8 cellular contexts compared by ENCODE assay signal in the genomic region with DNA sequence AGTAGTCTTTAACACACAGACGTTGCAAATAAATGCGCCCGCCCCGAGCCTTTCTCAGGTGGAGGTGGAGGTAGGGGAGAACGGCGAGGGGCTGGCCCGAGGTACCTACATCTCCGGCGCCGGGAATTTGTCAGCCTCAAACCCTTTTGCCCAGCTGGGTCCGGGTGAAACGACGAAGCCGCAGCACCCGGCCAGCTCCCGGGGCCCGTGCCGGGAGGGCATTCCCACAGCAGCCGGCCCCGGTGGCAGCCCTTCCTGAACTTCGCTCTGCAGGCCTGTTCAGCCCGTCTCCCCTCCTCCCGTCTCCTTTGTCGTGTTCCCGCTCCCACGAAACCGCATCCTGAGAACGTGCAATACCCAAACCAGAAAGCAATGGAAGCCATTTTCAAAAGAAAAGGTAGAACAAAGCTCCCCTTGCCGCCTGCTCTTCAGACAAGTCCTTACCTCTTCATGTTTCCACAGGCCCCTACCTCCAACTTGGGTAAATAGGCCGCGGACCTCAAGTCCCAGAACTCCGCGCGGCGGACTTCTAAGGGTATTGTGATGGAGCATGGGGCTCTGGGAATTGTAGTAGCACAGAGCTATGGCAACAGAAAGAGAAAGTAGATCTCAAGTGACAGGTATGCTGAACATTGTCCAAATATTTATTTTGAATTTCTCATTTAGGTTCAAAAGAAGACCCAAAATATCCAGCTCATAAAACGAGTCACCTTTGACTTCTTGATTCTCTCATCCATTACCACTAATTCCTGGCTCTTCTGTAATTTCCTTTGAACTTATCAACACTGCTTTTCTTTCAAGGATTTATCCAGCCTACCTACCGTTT. TPM values are rescaled to one million over a fixed set of nuclear protein-coding genes. Genes with fewer than 3 reads are reported as not detected.
A peak's percentile ranks its signal among the peaks of the same experiment; 100 is the strongest.
DNase-seq lines count a peak whose midpoint lies in the region; ATAC-seq, FAIRE-seq and TF ChIP-seq lines count a peak whose summit lies in the region.

A gene (minus strand): TSS at position 501 of the 826 bp plus-strand sequence. CDS start 49 bp downstream, at position 452.

- no peaks in the 10 kb centered on the region for H3K9me3 ChIP-seq in keratinocyte (ENCODE audit: control insufficient read depth, low read depth, low read length)

- peak within 1 kb of the TSS; percentile 74 for H2AFZ ChIP-seq in keratinocyte (ENCODE audit: control insufficient read depth, low read length)

- H3K36me3 ChIP-seq in keratinocyte (ENCODE audit: control insufficient read depth in 2 of 2, extremely low read depth in 1 of 2, insufficient read depth in 2 of 2, low read length in 2 of 2) = peaks cover 0 to 1% of the 10 kb centered on the region in 2 experiments

- H3K27me3 ChIP-seq in keratinocyte (ENCODE audit: control insufficient read depth, extremely low read depth, insufficient read depth, low read length) = peaks cover 3% of the 10 kb centered on the region

- peaks cover 13% of the 10 kb centered on the region for H3K79me2 ChIP-seq in keratinocyte (ENCODE audit: control insufficient read depth, insufficient read depth, low read length)

- peak within 1 kb of the TSS; percentile 68 for H3K27ac ChIP-seq in keratinocyte (ENCODE audit: control insufficient read depth, insufficient read depth, low read length)

- FAIRE-seq in keratinocyte (lab: Jason Lieb, UNC) = no peak

- no peaks in the 10 kb centered on the region for H4K20me1 ChIP-seq in keratinocyte (ENCODE audit: control insufficient read depth, extremely low read depth, insufficient read depth, low read length)

- H3K9me1 ChIP-seq in keratinocyte (ENCODE audit: control insufficient read depth, extremely low read depth, insufficient read depth, low read length) = no peaks in the 10 kb centered on the region

- H3K4me3 ChIP-seq in keratinocyte (ENCODE audit: control insufficient read depth in 2 of 3, extremely low read depth in 1 of 3, insufficient read depth in 2 of 3, low read depth in 1 of 3, low read length in 3 of 3) = peak within 1 kb of the TSS; percentile 60 to 67 (median 60)

- no peak for TF ChIP-seq CTCF in keratinocyte (optimal IDR thresholded peaks at IDR 0.05 in 1 of 3, IDR thresholded peaks at IDR 0.05 in 1 of 3, conservative IDR thresholded peaks at IDR 0.05 in 1 of 3; ENCODE audit: extremely low read depth in 1 of 3, insufficient read depth in 2 of 3, low read length in 3 of 3)

- ATAC-seq in GM19023 (IDR thresholded peaks at IDR 0.05; ENCODE audit: unreplicated experiment) = peak; percentile 100
- peak; percentile 100 for ATAC-seq in HG03280 (IDR thresholded peaks at IDR 0.05; ENCODE audit: unreplicated experiment)

- dilution Hi-C loops in keratinocyte (cut with MboI; ENCODE audit: extremely low pct_ligation_motif_present, low sequenced_read_pairs) = no loop called here

- peak within 1 kb of the TSS; percentile 76 for H3K9ac ChIP-seq in keratinocyte (ENCODE audit: control insufficient read depth, extremely low read depth, insufficient read depth, low read length)

- DNase-seq in AG08395 (ENCODE audit: low spot score) (peak; percentile 45), NCI-H226 (peak; percentile 52), cerebellum (ENCODE audit: low spot score) (peak; percentile 59), keratinocyte (ENCODE audit: low read depth, low spot score) (peak; percentile 11)
- peak; percentile 52 for DNase-seq in activated CD4-positive, CD25-positive, alpha-beta regulatory T cell treated with anti-CD3 and anti-CD28 coated beads, Interleukin-2, amount 50 U/mL, for 72 hours
- peak; percentile 33 to 55 (median 54) for DNase-seq in stimulated activated CD4-positive, alpha-beta T cell treated with anti-CD3 and anti-CD28 coated beads, Interleukin-12 subunit alpha, Interleukin-12 subunit beta, amount 100 ng/mL, for 48 hours (ENCODE audit: low read depth in 2 of 3, low spot score in 1 of 3)

- H3K4me1 ChIP-seq in keratinocyte (ENCODE audit: control insufficient read depth, extremely low read depth, insufficient read depth, low read length) = peaks cover 2% of the 10 kb centered on the region

- H3K4me2 ChIP-seq in keratinocyte (ENCODE audit: control insufficient read depth, extremely low read depth, insufficient read depth, low read depth, low read length) = peak within 1 kb of the TSS; percentile 67

RNA-seq across cellular contexts. Expression of the gene that starts here (rescaled TPM):
- 32.1 TPM for total RNA-seq in cerebellum
- polyA plus RNA-seq in keratinocyte = 9.0 to 14.5 TPM (median 9.9 TPM) in 3 replicates
- polyA plus RNA-seq in keratinocyte (2011; ENCODE audit: low read depth) = 19.6 TPM
- 5.9 and 11.4 TPM in 2 replicates for polyA plus RNA-seq in keratinocyte (2011; cell fraction: cytosol; rRNA removed)
- polyA plus RNA-seq in keratinocyte (2011; cell fraction: nucleus; rRNA removed) = 12.0 and 17.0 TPM in 2 replicates
- 8.7 and 10.6 TPM in 2 replicates for polyA plus RNA-seq in keratinocyte (2012; ENCODE audit: low replicate concordance)
- polyA minus RNA-seq in keratinocyte = 4.3 to 11.0 TPM (median 7.6 TPM) in 3 replicates
- polyA minus RNA-seq in keratinocyte (2011; cell fraction: cytosol; rRNA and poly(A)+ RNA removed) = 9.0 TPM
- polyA minus RNA-seq in keratinocyte (2011; cell fraction: nucleus; rRNA and poly(A)+ RNA removed) = 10.0 and 20.9 TPM in 2 replicates

Comparison
In these comparisons a context has a peak if more than half of its experiments do, and no peak if none do; other contexts are left out.
1. Peak in every context shown above with its lines: DNase-seq, ATAC-seq, H3K4me3 ChIP-seq and H3K27ac ChIP-seq.